In genomic region chr2:241751776-241752175, GRCh38 we compare ENCODE assay signal across 20 cellular contexts. TPM values are rescaled to one million over a fixed set of nuclear protein-coding genes. Genes with fewer than 3 reads are reported as not detected.
A peak's percentile ranks its signal among the peaks of the same experiment; 100 is the strongest.
DNase-seq lines count a peak whose midpoint lies in the region; ATAC-seq and TF ChIP-seq lines count a peak whose summit lies in the region.
"Had no signal": no experiment of that assay in that cellular context is flagged by ENCODE, and none has a peak within 500 bp of the region (broad histone marks: within the 10 kb centered on the region; RNA-seq: fewer than 3 reads in every experiment).

No MANE protein-coding gene starts in this region.

- peaks cover 10% of the 10 kb centered on the region for H3K79me1 ChIP-seq in neuronal stem cell (ENCODE audit: low read depth, low read length)

- no peak overlapping the region for H3K14ac ChIP-seq in neuronal stem cell (ENCODE audit: low read length)

- H3K18ac ChIP-seq in neuronal stem cell (ENCODE audit: low read length) = no peak overlapping the region

- H3K27me3 ChIP-seq in right cardiac atrium (ENCODE audit: control insufficient read depth, insufficient read depth) (no peaks in the 10 kb centered on the region), neuronal stem cell (ENCODE audit: control insufficient read depth in 3 of 3, insufficient read depth in 3 of 3, low read depth in 1 of 3, low read length in 3 of 3) (no peaks in the 10 kb centered on the region), A673 (replicated peaks; ENCODE audit: insufficient read depth, low read depth, low read length, poor library complexity) (no peaks in the 10 kb centered on the region)
- no peaks in the 10 kb centered on the region for H3K27me3 ChIP-seq in BLaER1 treated with 17β-estradiol and CSF1 and Interleukin-3, amounts not matched to agents 10 nM and 100 nM

- peaks cover 39 to 85% (median 57%) of the 10 kb centered on the region in 11 experiments for H3K36me3 ChIP-seq in BLaER1 treated with 17β-estradiol and CSF1 and Interleukin-3, amounts not matched to agents 10 nM and 100 nM
- H3K36me3 ChIP-seq in neuronal stem cell (replicated peaks in 1 of 2; ENCODE audit: control insufficient read depth in 2 of 2, insufficient read depth in 2 of 2, low read length in 2 of 2) (peaks cover 20 to 49% of the 10 kb centered on the region in 2 donors), A673 (ENCODE audit: insufficient read depth, low read length, poor library complexity, severe bottlenecking) (peaks cover 14% of the 10 kb centered on the region)

- H3K9me3 ChIP-seq in right cardiac atrium (ENCODE audit: control insufficient read depth, low read length) = no peaks in the 10 kb centered on the region
- H3K9me3 ChIP-seq in BLaER1 treated with 17β-estradiol and CSF1 and Interleukin-3, amounts not matched to agents 10 nM and 100 nM (replicated peaks in 1 of 11) = peaks cover 0 to 11% (median 4%) of the 10 kb centered on the region in 11 experiments; a peak in 6 of 22 replicates
- H3K9me3 ChIP-seq in neuronal stem cell (replicated peaks in 1 of 2; ENCODE audit: control insufficient read depth in 2 of 2, insufficient read depth in 1 of 2, low read depth in 1 of 2, low read length in 2 of 2) = peaks cover 0 to 4% of the 10 kb centered on the region in 2 donors
- H3K9me3 ChIP-seq in A673 (ENCODE audit: low read depth, low read length, poor library complexity, severe bottlenecking) = no peaks in the 10 kb centered on the region
- H3K9me3 ChIP-seq: A549 had no signal

- peak overlapping the region; percentile 76 to 92 (median 89) for H3K4me2 ChIP-seq in BLaER1 treated with 17β-estradiol and CSF1 and Interleukin-3, amounts not matched to agents 10 nM and 100 nM
- no peak overlapping the region for H3K4me2 ChIP-seq in neuronal stem cell (ENCODE audit: insufficient read depth, low read length, poor library complexity, severe bottlenecking)
- H3K4me2 ChIP-seq: A549, GM23338 had no signal

- no peak overlapping the region for H3K4ac ChIP-seq in neuronal stem cell (ENCODE audit: low read length)

- H2BK120ac ChIP-seq in neuronal stem cell (ENCODE audit: low read depth, low read length) = no peak overlapping the region

- H3K4me3 ChIP-seq in right cardiac atrium (ENCODE audit: low read length) (no peak overlapping the region), neuronal stem cell (ENCODE audit: low read length in 2 of 2) (no peak overlapping the region), A673 (ENCODE audit: low read depth, low read length, poor library complexity, severe bottlenecking) (no peak overlapping the region)
- no peak overlapping the region for H3K4me3 ChIP-seq in BLaER1 treated with 17β-estradiol and CSF1 and Interleukin-3, amounts not matched to agents 10 nM and 100 nM
- H3K4me3 ChIP-seq: A549, GM12878, GM23338 had no signal

- H3K23ac ChIP-seq in neuronal stem cell (ENCODE audit: low read depth, low read length, poor library complexity) = peak overlapping the region; percentile 44

- H2BK5ac ChIP-seq in neuronal stem cell (ENCODE audit: low read length) = no peak overlapping the region

- 93% methylated on average over 18 of the region's 18 CpGs for WGBS in right cardiac atrium
- no CpG with 5 or more reads among the region's 18 CpGs for WGBS in neuronal stem cell (ENCODE audit: extremely low coverage in 2 of 2, insufficient read length in 2 of 2, insufficient replicate concordance in 1 of 2), 2 donors

- H3K4me1 ChIP-seq in right cardiac atrium (ENCODE audit: control insufficient read depth, insufficient read depth, low read length) (no peaks in the 10 kb centered on the region), neuronal stem cell (ENCODE audit: control insufficient read depth in 2 of 2, insufficient read depth in 1 of 2, low read depth in 1 of 2, low read length in 2 of 2) (peaks cover 0 to 2% of the 10 kb centered on the region in 2 donors), A673 (ENCODE audit: insufficient read depth, low read length, poor library complexity, severe bottlenecking) (no peaks in the 10 kb centered on the region)
- H3K4me1 ChIP-seq in BLaER1 treated with 17β-estradiol and CSF1 and Interleukin-3, amounts not matched to agents 10 nM and 100 nM = peaks cover 29 to 45% (median 38%) of the 10 kb centered on the region in 10 experiments
- H3K4me1 ChIP-seq: A549 had no signal

- CTCF ChIA-PET in A673 (lab: Charles Lee) = no interaction called here

- H2AFZ ChIP-seq in neuronal stem cell (ENCODE audit: low read length) = no peak overlapping the region
- H2AFZ ChIP-seq: GM23338 had no signal

- BruUV-seq in A673 (replicated peaks; lab: Mats Ljungman, UMichigan) = no TSS peak

- H3K9ac ChIP-seq in BLaER1 treated with 17β-estradiol and CSF1 and Interleukin-3, amounts not matched to agents 10 nM and 100 nM = peak overlapping the region in 2 of 11 experiments; percentile 2 to 7; a peak in 4 of 22 replicates
- no peak overlapping the region for H3K9ac ChIP-seq in neuronal stem cell (ENCODE audit: low read depth, low read length, poor library complexity)

- no peak overlapping the region for H4K91ac ChIP-seq in neuronal stem cell (ENCODE audit: low read depth, low read length, poor library complexity)

- no peak overlapping the region for H3K27ac ChIP-seq in right cardiac atrium (ENCODE audit: low read length)
- peak overlapping the region in 7 of 11 experiments; percentile 12 to 62 (median 57); a peak in 10 of 22 replicates for H3K27ac ChIP-seq in BLaER1 treated with 17β-estradiol and CSF1 and Interleukin-3, amounts not matched to agents 10 nM and 100 nM
- no peak overlapping the region for H3K27ac ChIP-seq in neuronal stem cell (replicated peaks; ENCODE audit: low read length)
- H3K27ac ChIP-seq in A673 (ENCODE audit: low read depth, low read length, poor library complexity, severe bottlenecking) = no peak overlapping the region
- H3K27ac ChIP-seq: A549 had no signal

- no peak overlapping the region for H2AK5ac ChIP-seq in neuronal stem cell (ENCODE audit: low read depth, low read length)

- POLR2A ChIA-PET in A673 (lab: Charles Lee; ENCODE audit: low non-redundant PET) = no interaction called here

- H2BK15ac ChIP-seq in neuronal stem cell (ENCODE audit: low read length) = no peak overlapping the region

- TF ChIP-seq CTCF in A673 (conservative IDR thresholded peaks at IDR 0.05; ENCODE audit: low read depth, low read length) = no peak

- H2BK12ac ChIP-seq in neuronal stem cell (ENCODE audit: low read length) = no peak overlapping the region

- H4K20me1 ChIP-seq in BLaER1 treated with 17β-estradiol and CSF1 and Interleukin-3, amounts not matched to agents 10 nM and 100 nM = peaks cover 0 to 10% (median 0%) of the 10 kb centered on the region in 11 experiments; a peak in 1 of 22 replicates

- ATAC-seq in right cardiac atrium = no peak
- ATAC-seq: A549, GM12878, GM23338, HCT116 had no signal

- intact Hi-C loops in right cardiac atrium (cut with DNase I) = no loop called here
- intact Hi-C loops in cardiac septum (cut with DNase I) = no loop called here
- intact Hi-C loops in A673 (cut with micrococcal nuclease; ENCODE audit: unreplicated experiment) = no loop called here

- H4K8ac ChIP-seq in neuronal stem cell (ENCODE audit: low read depth, low read length) = no peak overlapping the region

- peak in 2 of 3 donors; percentile 41 to 48 for DNase-seq in right cardiac atrium
- no peak for DNase-seq in cardiac septum (ENCODE audit: low spot score)
- no peak for DNase-seq in neuronal stem cell (ENCODE audit: low spot score)
- DNase-seq in A673 (ENCODE audit: low spot score) = no peak
- no peak for DNase-seq in activated T-cell treated with anti-CD3 and anti-CD28 coated beads, Interleukin-2, amount 50 U/mL, for 48 hours
- DNase-seq: 8988T; CD4-positive, alpha-beta T cell; CD8-positive, alpha-beta memory T cell; DMS 273 treated with DMSO at 0.1 percent for 48 hours; DMS79; EL; GDM1 had no signal

RNA-seq across cellular contexts. Expression of gene D2HGDH, which starts 17.3 kb away (rescaled TPM):
- total RNA-seq in right cardiac atrium = 10 to 100 TPM; 16.1 to 22.3 (median 18.3) TPM
- 16.0 TPM for polyA plus RNA-seq in right cardiac atrium
- total RNA-seq in cardiac septum = 15.7 TPM
- polyA plus RNA-seq in neuronal stem cell (2013, experiment 1 of 2) = 5.2 TPM
- 5.3 TPM for polyA plus RNA-seq in neuronal stem cell (2013, experiment 2 of 2)
- total RNA-seq in A673 (2021) = 30.7 and 44.3 TPM in 2 replicates

RNA-seq across cellular contexts. Expression of gene GAL3ST2, which starts 24.8 kb away (rescaled TPM):
- total RNA-seq in right cardiac atrium (under 1 TPM in 2 of 4 donors, not detected in 2; 0.23 to 0.29 TPM), cardiac septum (not detected), A673 (2021) (5.0 and 5.3 TPM in 2 replicates)
- polyA plus RNA-seq in right cardiac atrium = 0.09 TPM
- 0.45 TPM for polyA plus RNA-seq in neuronal stem cell (2013, experiment 1 of 2)
- 0.47 TPM for polyA plus RNA-seq in neuronal stem cell (2013, experiment 2 of 2)
- total RNA-seq: H4 had no signal
- polyA plus RNA-seq: BJ; CD14-positive monocyte; CD8-positive, alpha-beta memory T cell had no signal

RNA-seq across cellular contexts. Expression of gene ING5, which starts 49.9 kb away (rescaled TPM):
- total RNA-seq in right cardiac atrium (10 to 100 TPM; 20.8 to 21.7 (median 21.0) TPM), cardiac septum (14.9 TPM), A673 (2021) (70.3 and 75.5 TPM in 2 replicates)
- polyA plus RNA-seq in right cardiac atrium = 25.6 TPM
- polyA plus RNA-seq in neuronal stem cell (2013, experiment 1 of 2) = 25.2 TPM
- polyA plus RNA-seq in neuronal stem cell (2013, experiment 2 of 2) = 27.0 TPM

RNA-seq across cellular contexts. Expression of gene NEU4, which starts 57.2 kb away (rescaled TPM):
- total RNA-seq in right cardiac atrium (1 to 10 TPM in 1 of 4 donors, under 1 TPM in 2, not detected in 1; 0.17 to 1.4 (median 0.84) TPM), cardiac septum (not detected), A673 (2021) (38.5 and 48.4 TPM in 2 replicates)
- polyA plus RNA-seq in right cardiac atrium = 0.68 TPM
- polyA plus RNA-seq in neuronal stem cell (2013, experiment 1 of 2) = 0.45 TPM
- 0.37 TPM for polyA plus RNA-seq in neuronal stem cell (2013, experiment 2 of 2)
- total RNA-seq: CD8-positive, alpha-beta memory T cell; H4 had no signal
- polyA plus RNA-seq: BJ; CD8-positive, alpha-beta memory T cell had no signal

Comparison
In these comparisons a context has a peak if more than half of its experiments do, and no peak if none do; other contexts are left out.
1. DNase-seq: peak in right cardiac atrium (2 of 3); none in cardiac septum (single experiment), neuronal stem cell (single experiment), A673 (single experiment) and activated T-cell treated with anti-CD3 and anti-CD28 coated beads, Interleukin-2, amount 50 U/mL, for 48 hours (0 of 2).
2. H3K27ac ChIP-seq: peak in BLaER1 treated with 17β-estradiol and CSF1 and Interleukin-3, amounts not matched to agents 10 nM and 100 nM (7 of 11); none in right cardiac atrium (single experiment), neuronal stem cell (single experiment) and A673 (single experiment).